Comparison of ENCODE assay signal across 2 cellular contexts in the genomic region with DNA sequence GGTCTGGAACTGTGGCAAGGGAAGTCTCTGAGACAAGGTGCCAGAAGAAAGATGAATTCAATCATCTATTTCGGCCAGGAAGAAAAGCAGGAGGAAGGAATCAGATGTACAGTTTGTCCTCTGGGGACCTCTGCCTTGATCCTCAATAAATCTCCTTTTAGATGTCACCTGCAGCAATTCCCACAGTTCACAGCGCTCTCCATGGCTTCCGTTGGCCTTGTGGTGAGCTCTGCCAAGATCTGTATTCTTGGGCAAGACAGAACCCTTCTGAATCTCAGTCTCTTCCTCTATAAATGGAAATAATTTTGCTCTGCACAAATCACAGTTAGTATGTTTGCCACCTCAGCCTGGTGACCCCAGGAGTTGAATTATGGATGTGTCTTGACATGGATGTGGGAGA. TPM values are rescaled to one million over a fixed set of nuclear protein-coding genes. Genes with fewer than 3 reads are reported as not detected.
"Had no signal": no experiment of that assay in that cellular context is flagged by ENCODE, and none has a peak within 500 bp of the region (broad histone marks: within the 10 kb centered on the region; RNA-seq: fewer than 3 reads in every experiment).

No MANE protein-coding gene starts in this region.

RNA-seq across cellular contexts. Expression of gene PRSS3, which starts 8.8 kb away (rescaled TPM):
- total RNA-seq: G401 had no signal
- polyA plus RNA-seq: GM12878 had no signal
